8 cellular contexts compared by ENCODE assay signal in the genomic region with DNA sequence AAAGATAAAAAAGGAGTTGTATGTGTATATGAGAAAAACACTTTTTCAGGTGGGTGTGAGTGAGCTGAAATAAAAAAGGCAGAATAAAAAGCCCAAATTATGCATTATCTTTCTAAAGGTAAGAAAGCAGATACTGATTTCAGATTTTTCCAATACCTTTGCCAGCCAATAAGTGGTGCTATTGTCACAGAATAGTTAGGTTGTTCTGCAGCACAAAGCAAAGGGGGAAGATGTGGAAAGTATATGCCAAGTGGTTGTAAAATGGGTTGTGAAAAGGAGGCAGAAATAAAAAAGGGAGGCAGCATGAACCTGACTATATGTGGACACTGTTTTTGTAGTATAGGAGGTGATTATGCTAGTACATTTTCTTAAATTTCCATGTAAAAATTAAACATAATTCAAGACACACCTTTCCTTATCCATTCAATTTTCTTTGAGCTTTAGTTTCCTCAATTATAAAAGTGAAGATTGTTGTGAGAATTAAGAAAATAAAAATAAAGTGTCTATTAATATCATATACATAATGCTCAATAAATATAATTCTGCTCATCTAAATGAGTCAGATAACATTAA.
A peak's percentile ranks its signal among the peaks of the same experiment; 100 is the strongest.
DNase-seq lines count a peak whose midpoint lies in the region; ATAC-seq and TF ChIP-seq lines count a peak whose summit lies in the region.

No MANE protein-coding gene starts in this region.

- peak; percentile 44 for ATAC-seq in HG02642 (IDR thresholded peaks at IDR 0.05; ENCODE audit: poor library complexity, unreplicated experiment)
- no peak for ATAC-seq in GM21786 (IDR thresholded peaks at IDR 0.05; ENCODE audit: unreplicated experiment)
- ATAC-seq in HG03135 (IDR thresholded peaks at IDR 0.05; ENCODE audit: unreplicated experiment), result no peak

- peak; percentile 63 for TF ChIP-seq CTCF in astrocyte of the cerebellum (IDR thresholded peaks at IDR 0.05; ENCODE audit: low read depth, low read length, missing control alignments)
- peak; percentile 57 for TF ChIP-seq CTCF in kidney epithelial cell (IDR thresholded peaks at IDR 0.05; ENCODE audit: insufficient read depth, low read length, poor library complexity, severe bottlenecking)

- in situ Hi-C loops in astrocyte of the cerebellum (cut with HindIII; ENCODE audit: low sequenced_read_pairs), result no loop called here

- DNase-seq in EH (ENCODE audit: low read depth) (peak; percentile 68), NCI-H345 treated with DMSO at 0.1 percent for 48 hours (lab: John Stamatoyannopoulos, UW; ENCODE audit: unreplicated experiment) (peak; percentile 11), astrocyte of the cerebellum (ENCODE audit: low read depth) (peak; percentile 47), kidney epithelial cell (ENCODE audit: low read depth) (peak; percentile 25), epidermal melanocyte (ENCODE audit: insufficient read length, low spot score) (no peak)

- H3K4me3 ChIP-seq in astrocyte of the cerebellum (ENCODE audit: low read depth, low read length) (no peak overlapping the region), kidney epithelial cell (ENCODE audit: low read depth, low read length) (no peak overlapping the region)

- H3K36me3 ChIP-seq in kidney epithelial cell (ENCODE audit: control insufficient read depth, insufficient read depth, low read length), result no peaks in the 10 kb centered on the region

- H3K27me3 ChIP-seq in kidney epithelial cell (ENCODE audit: control insufficient read depth, insufficient read depth, low read length), result no peaks in the 10 kb centered on the region
